In the genomic region with DNA sequence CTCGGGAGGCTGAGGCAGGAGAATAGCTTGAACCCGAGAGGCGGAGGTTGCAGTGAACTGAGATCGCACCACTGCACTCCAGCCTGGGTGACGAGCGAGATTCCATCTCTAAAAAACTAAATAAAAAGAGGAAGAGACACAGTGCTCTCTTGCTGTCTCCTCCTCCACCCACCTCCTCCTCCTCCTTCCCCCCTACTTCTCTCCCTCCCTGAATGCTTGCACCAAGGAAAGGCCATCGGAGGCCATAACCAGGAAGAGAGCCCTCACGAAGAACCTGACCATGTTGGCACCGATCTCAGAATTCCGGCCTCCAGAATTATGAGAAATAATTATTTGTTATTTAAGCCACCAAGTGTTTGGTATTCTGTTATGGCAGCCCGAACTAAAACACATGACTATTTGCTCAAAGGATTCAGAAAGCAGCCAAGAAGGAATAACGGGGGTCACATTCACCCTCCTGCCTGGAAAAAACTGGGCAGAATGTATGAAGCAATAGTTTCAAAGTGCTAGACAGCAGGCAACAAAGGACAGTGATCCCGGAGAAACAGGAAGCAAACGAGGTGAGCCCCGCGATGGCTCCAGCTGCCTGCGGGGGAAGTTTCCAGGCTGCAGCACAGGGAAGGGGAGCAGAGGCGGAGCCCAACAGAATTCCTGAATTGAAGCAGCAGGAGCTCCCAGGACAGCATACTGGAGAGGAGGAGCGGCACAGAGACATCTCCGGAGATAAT, we compare ENCODE assay signal across 8 cellular contexts. TPM values are rescaled to one million over a fixed set of nuclear protein-coding genes. Genes with fewer than 3 reads are reported as not detected.
A peak's percentile ranks its signal among the peaks of the same experiment; 100 is the strongest.
DNase-seq lines count a peak whose midpoint lies in the region; ATAC-seq and TF ChIP-seq lines count a peak whose summit lies in the region.

No MANE protein-coding gene starts in this region.

- no peak overlapping the region for H2BK5ac ChIP-seq in neuronal stem cell (ENCODE audit: low read length)

- H3K36me3 Mint-ChIP-seq in activated naive CD4-positive, alpha-beta T cell treated with anti-CD3 and anti-CD28 coated beads, Interleukin-2, amount 10 ng/mL, durations not matched to agents 7 days and 5 days: no peaks in the 10 kb centered on the region

- CTCF ChIA-PET in Panc1 (lab: Charles Lee): no interaction called here
- CTCF ChIA-PET in activated naive CD4-positive, alpha-beta T cell treated with anti-CD3 and anti-CD28 coated beads, Interleukin-2, amount 10 ng/mL, durations not matched to agents 7 days and 5 days (lab: Charles Lee): no interaction called here

- no peaks in the 10 kb centered on the region for H3K27me3 Mint-ChIP-seq in activated naive CD4-positive, alpha-beta T cell treated with anti-CD3 and anti-CD28 coated beads, Interleukin-2, amount 10 ng/mL, durations not matched to agents 7 days and 5 days

- 0 out of 2 replicates have a peak, but pooled peaks have one; percentile 58 for ATAC-seq in Panc1
- no peak for ATAC-seq in GM19351 (IDR thresholded peaks at IDR 0.05; ENCODE audit: unreplicated experiment)

- no peaks in the 10 kb centered on the region for H3K79me1 ChIP-seq in neuronal stem cell (ENCODE audit: low read depth, low read length)

- H3K27ac ChIP-seq in Panc1 (ENCODE audit: low read length) (no peak overlapping the region; the same call in 1 of the 2 replicates), neuronal stem cell (replicated peaks; ENCODE audit: low read length) (no peak overlapping the region)

- H3K36me3 ChIP-seq in Panc1 (ENCODE audit: control insufficient read depth, insufficient read depth, low read length): no peaks in the 10 kb centered on the region
- no peaks in the 10 kb centered on the region for H3K36me3 ChIP-seq in neuronal stem cell (replicated peaks in 1 of 2; ENCODE audit: control insufficient read depth in 2 of 2, insufficient read depth in 2 of 2, low read length in 2 of 2)

- BruUV-seq in Panc1 (replicated peaks; lab: Mats Ljungman, UMichigan): no TSS peak

- no peak overlapping the region for H4K91ac ChIP-seq in neuronal stem cell (ENCODE audit: low read depth, low read length, poor library complexity)

- H2BK12ac ChIP-seq in neuronal stem cell (ENCODE audit: low read length): no peak overlapping the region

- H3K4me1 Mint-ChIP-seq in activated naive CD4-positive, alpha-beta T cell treated with anti-CD3 and anti-CD28 coated beads, Interleukin-2, amount 10 ng/mL, durations not matched to agents 7 days and 5 days: peaks cover 13% of the 10 kb centered on the region

- H4K8ac ChIP-seq in neuronal stem cell (ENCODE audit: low read depth, low read length): no peak overlapping the region

- H3K14ac ChIP-seq in neuronal stem cell (ENCODE audit: low read length): no peak overlapping the region

- H3K4me1 ChIP-seq in Panc1 (ENCODE audit: control insufficient read depth, insufficient read depth, low read length) (no peaks in the 10 kb centered on the region), neuronal stem cell (ENCODE audit: control insufficient read depth in 2 of 2, insufficient read depth in 1 of 2, low read depth in 1 of 2, low read length in 2 of 2) (peaks cover 3 to 9% of the 10 kb centered on the region in 2 donors)

- H3K18ac ChIP-seq in neuronal stem cell (ENCODE audit: low read length): peak overlapping the region; percentile 76

- peak overlapping the region; percentile 34 for H3K4me2 ChIP-seq in neuronal stem cell (ENCODE audit: insufficient read depth, low read length, poor library complexity, severe bottlenecking)

- intact Hi-C loops in Panc1 (cut with micrococcal nuclease; ENCODE audit: unreplicated experiment): no loop called here

- H3K27me3 ChIP-seq in Panc1 (ENCODE audit: control insufficient read depth, insufficient read depth, low read length) (no peaks in the 10 kb centered on the region), neuronal stem cell (ENCODE audit: control insufficient read depth in 3 of 3, insufficient read depth in 3 of 3, low read depth in 1 of 3, low read length in 3 of 3) (peaks cover 0 to 9% (median 0%) of the 10 kb centered on the region in 3 experiments)

- in situ Hi-C loops in Panc1 (cut with HindIII; ENCODE audit: low pct_unique_long_range_greater_than_20kb, low sequenced_read_pairs): no loop called here

- no peak overlapping the region for H2BK120ac ChIP-seq in neuronal stem cell (ENCODE audit: low read depth, low read length)

- H3K9me3 ChIP-seq in Panc1 (ENCODE audit: control insufficient read depth, insufficient read depth, low read depth, low read length) (no peaks in the 10 kb centered on the region), neuronal stem cell (replicated peaks in 1 of 2; ENCODE audit: control insufficient read depth in 2 of 2, insufficient read depth in 1 of 2, low read depth in 1 of 2, low read length in 2 of 2) (no peaks in the 10 kb centered on the region)

- peak overlapping the region in 1 of 2 experiments; percentile 23; a peak in 2 of 4 replicates for H3K4me3 ChIP-seq in Panc1 (ENCODE audit: low read depth in 2 of 2, low read length in 2 of 2)
- H3K4me3 ChIP-seq in fibroblast of the aortic adventitia (ENCODE audit: low read depth, low read length): peak overlapping the region; percentile 31
- H3K4me3 ChIP-seq in neuronal stem cell (ENCODE audit: low read length in 2 of 2): peak overlapping the region in 1 of 2 donors; percentile 9

- WGBS in neuronal stem cell (ENCODE audit: extremely low coverage in 2 of 2, insufficient read length in 2 of 2, insufficient replicate concordance in 1 of 2), 2 donors: no CpG with 5 or more reads among the region's 20 CpGs

- peak; percentile 27 for DNase-seq in Daoy (ENCODE audit: low read depth)
- no peak for DNase-seq in Panc1 (ENCODE audit: low read depth, low spot score)
- DNase-seq in fibroblast of the aortic adventitia (ENCODE audit: low read depth): peak; percentile 40
- DNase-seq in neuronal stem cell (ENCODE audit: low spot score): peak; percentile 23
- no peak for DNase-seq in activated T-cell treated with anti-CD3 and anti-CD28 coated beads, Interleukin-2, amount 50 U/mL, for 1 hour
- no peak for DNase-seq in activated naive CD4-positive, alpha-beta T cell treated with anti-CD3 and anti-CD28 coated beads, Interleukin-2, amount 10 ng/mL, durations not matched to agents 7 days and 5 days
- no peak for DNase-seq in stimulated activated naive CD4-positive, alpha-beta T cell (lab: John Stamatoyannopoulos, UW)

- TF ChIP-seq CTCF in Panc1 (IDR thresholded peaks at IDR 0.05) (no peak), fibroblast of the aortic adventitia (IDR thresholded peaks at IDR 0.05; ENCODE audit: insufficient read depth, low read length) (no peak)

- no peaks in the 10 kb centered on the region for H3K9me3 Mint-ChIP-seq in activated naive CD4-positive, alpha-beta T cell treated with anti-CD3 and anti-CD28 coated beads, Interleukin-2, amount 10 ng/mL, durations not matched to agents 7 days and 5 days

- no peak overlapping the region for H3K9ac ChIP-seq in neuronal stem cell (ENCODE audit: low read depth, low read length, poor library complexity)

- no peak overlapping the region for H3K4me3 Mint-ChIP-seq in activated naive CD4-positive, alpha-beta T cell treated with anti-CD3 and anti-CD28 coated beads, Interleukin-2, amount 10 ng/mL, durations not matched to agents 7 days and 5 days

- no peak overlapping the region for H3K4ac ChIP-seq in neuronal stem cell (ENCODE audit: low read length)

- H2AK5ac ChIP-seq in neuronal stem cell (ENCODE audit: low read depth, low read length): no peak overlapping the region

- H3K23ac ChIP-seq in neuronal stem cell (ENCODE audit: low read depth, low read length, poor library complexity): no peak overlapping the region

- H3K27ac Mint-ChIP-seq in activated naive CD4-positive, alpha-beta T cell treated with anti-CD3 and anti-CD28 coated beads, Interleukin-2, amount 10 ng/mL, durations not matched to agents 7 days and 5 days: no peak overlapping the region

- peak overlapping the region; percentile 96 for H2AFZ ChIP-seq in neuronal stem cell (ENCODE audit: low read length)

- POLR2A ChIA-PET in Panc1 (lab: Charles Lee): no interaction called here

- no peak overlapping the region for H2BK15ac ChIP-seq in neuronal stem cell (ENCODE audit: low read length)

RNA-seq across cellular contexts. Expression of a gene that starts 35.8 kb away (rescaled TPM):
- total RNA-seq in Daoy (2014; rRNA removed; shearing (Covaris generic)): not detected in 2 replicates
- not detected for total RNA-seq in Panc1 (2021; ENCODE audit: unreplicated experiment)
- not detected for polyA plus RNA-seq in Panc1 (2012; ENCODE audit: insufficient read length)
- not detected in 2 replicates for total RNA-seq in fibroblast of the aortic adventitia (ENCODE audit: low replicate concordance)
- polyA plus RNA-seq in neuronal stem cell (2013, experiment 1 of 2): not detected
- polyA plus RNA-seq in neuronal stem cell (2013, experiment 2 of 2): not detected

RNA-seq across cellular contexts. Expression of a gene that starts 36.0 kb away (rescaled TPM):
- total RNA-seq in Daoy (2014; rRNA removed; shearing (Covaris generic)): 39.8 and 43.8 TPM in 2 replicates
- total RNA-seq in Panc1 (2021; ENCODE audit: unreplicated experiment) (41.0 TPM), fibroblast of the aortic adventitia (ENCODE audit: low replicate concordance) (41.9 and 59.4 TPM in 2 replicates)
- polyA plus RNA-seq in Panc1 (2012; ENCODE audit: insufficient read length): 41.3 TPM
- 46.8 TPM for polyA plus RNA-seq in neuronal stem cell (2013, experiment 1 of 2)
- 45.9 TPM for polyA plus RNA-seq in neuronal stem cell (2013, experiment 2 of 2)

RNA-seq across cellular contexts. Expression of a gene that starts 36.7 kb away (rescaled TPM):
- 57.0 and 67.2 TPM in 2 replicates for total RNA-seq in Daoy (2014; rRNA removed; shearing (Covaris generic))
- total RNA-seq in Panc1 (2021; ENCODE audit: unreplicated experiment): 42.9 TPM
- polyA plus RNA-seq in Panc1 (2012; ENCODE audit: insufficient read length): 20.1 TPM
- total RNA-seq in fibroblast of the aortic adventitia (ENCODE audit: low replicate concordance): 20.8 and 53.4 TPM in 2 replicates
- polyA plus RNA-seq in neuronal stem cell (2013, experiment 1 of 2): 49.8 TPM
- polyA plus RNA-seq in neuronal stem cell (2013, experiment 2 of 2): 49.9 TPM

Comparison
In these comparisons a context has a peak if more than half of its experiments do, and no peak if none do; other contexts are left out.
1. DNase-seq: peak in Daoy (single experiment), fibroblast of the aortic adventitia (single experiment) and neuronal stem cell (single experiment); none in Panc1 (single experiment), activated T-cell treated with anti-CD3 and anti-CD28 coated beads, Interleukin-2, amount 50 U/mL, for 1 hour (single experiment), activated naive CD4-positive, alpha-beta T cell treated with anti-CD3 and anti-CD28 coated beads, Interleukin-2, amount 10 ng/mL, durations not matched to agents 7 days and 5 days (single experiment) and stimulated activated naive CD4-positive, alpha-beta T cell (0 of 6).